ENCODE assay signal across 1 cellular context in the genomic region with DNA sequence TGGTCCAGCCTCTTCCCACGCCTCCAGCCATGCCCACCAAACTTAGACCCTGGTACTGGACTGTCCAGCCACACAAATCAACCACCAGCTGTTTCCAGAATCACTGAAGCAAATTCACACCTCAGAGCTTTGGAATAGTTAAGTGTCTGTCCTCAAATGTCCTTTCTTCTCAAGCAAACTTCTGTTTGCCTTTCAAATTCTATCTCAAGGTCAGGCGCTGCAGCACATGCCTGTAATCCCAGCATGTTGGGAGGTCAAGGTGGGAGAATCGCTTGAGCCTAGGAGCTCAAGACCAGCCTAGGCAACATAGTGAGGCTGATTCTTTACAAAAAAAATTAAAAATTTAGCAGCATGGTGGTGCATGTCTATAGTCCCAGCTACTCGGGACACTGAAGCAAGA.
TF ChIP-seq lines count a peak whose summit lies in the region.

No MANE protein-coding gene starts in this region.

TF ChIP-seq in H1, 55 proteins besides CTCF, POLR2A, EP300 and RAD21:
- TF ChIP-seq, protein P1, sequence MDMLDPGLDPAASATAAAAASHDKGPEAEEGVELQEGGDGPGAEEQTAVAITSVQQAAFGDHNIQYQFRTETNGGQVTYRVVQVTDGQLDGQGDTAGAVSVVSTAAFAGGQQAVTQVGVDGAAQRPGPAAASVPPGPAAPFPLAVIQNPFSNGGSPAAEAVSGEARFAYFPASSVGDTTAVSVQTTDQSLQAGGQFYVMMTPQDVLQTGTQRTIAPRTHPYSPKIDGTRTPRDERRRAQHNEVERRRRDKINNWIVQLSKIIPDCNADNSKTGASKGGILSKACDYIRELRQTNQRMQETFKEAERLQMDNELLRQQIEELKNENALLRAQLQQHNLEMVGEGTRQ (IDR thresholded peaks at IDR 0.05; ENCODE audit: low read length) = no peak
- TF ChIP-seq CTBP2 (IDR thresholded peaks at IDR 0.05; ENCODE audit: borderline replicate concordance, insufficient read depth, insufficient read length, low read length) = no peak
- TF ChIP-seq FOSL1 (IDR thresholded peaks at IDR 0.05; ENCODE audit: insufficient read depth, low read depth, low read length) = no peak
- no peak for TF ChIP-seq ATF3 (IDR thresholded peaks at IDR 0.05; ENCODE audit: insufficient read depth, low read depth, low read length)
- no peak for TF ChIP-seq TAF1 (IDR thresholded peaks at IDR 0.05; ENCODE audit: low read depth, low read length)
- no peak for TF ChIP-seq TAF7 (optimal IDR thresholded peaks at IDR 0.05; ENCODE audit: borderline replicate concordance, low read depth, low read length)
- TF ChIP-seq BRCA1 (IDR thresholded peaks at IDR 0.05; ENCODE audit: low read depth, low read length) = no peak
- no peak for TF ChIP-seq SP4 (IDR thresholded peaks at IDR 0.05; ENCODE audit: low read length)
- TF ChIP-seq SP2 (IDR thresholded peaks at IDR 0.05; ENCODE audit: low read length) = no peak
